ENCODE assay signal across 13 cellular contexts in the genomic region with DNA sequence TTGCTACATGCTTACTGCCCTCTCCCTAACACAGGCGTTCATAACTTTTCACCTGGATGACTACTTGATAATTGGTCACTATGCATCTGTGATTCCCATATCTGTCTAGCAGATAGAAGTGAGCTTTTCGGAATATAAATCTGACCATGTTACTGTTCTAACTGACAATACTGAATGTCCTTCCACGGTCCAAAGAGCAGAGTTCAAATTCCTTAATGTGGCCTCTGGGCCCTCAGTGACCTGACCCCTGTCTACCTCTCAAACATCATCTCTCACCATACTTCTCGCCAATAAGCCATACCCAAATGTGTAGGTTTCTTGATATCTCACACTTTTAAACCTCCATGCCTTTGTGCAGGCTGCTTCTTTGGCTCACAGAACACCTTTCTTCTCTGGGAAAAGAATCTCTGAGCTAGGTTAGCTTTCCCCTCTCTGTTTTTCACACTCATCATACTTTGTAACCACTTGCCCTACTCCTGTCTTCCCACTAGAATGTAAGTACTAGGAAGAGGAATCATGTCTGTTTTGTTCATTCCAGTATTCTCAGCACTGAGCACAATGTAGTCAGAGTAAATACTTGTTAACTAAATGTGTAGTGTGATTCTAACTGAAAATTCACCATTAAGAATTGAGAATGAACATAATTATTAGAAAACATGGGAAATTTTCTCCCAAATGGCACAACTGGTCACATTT. TPM values are rescaled to one million over a fixed set of nuclear protein-coding genes. Genes with fewer than 3 reads are reported as not detected.
DNase-seq lines count a peak whose midpoint lies in the region; ATAC-seq and TF ChIP-seq lines count a peak whose summit lies in the region.
"Had no signal": no experiment of that assay in that cellular context is flagged by ENCODE, and none has a peak within 500 bp of the region (broad histone marks: within the 10 kb centered on the region; RNA-seq: fewer than 3 reads in every experiment).

No MANE protein-coding gene starts in this region.

- no peak overlapping the region for H3K4me3 Mint-ChIP-seq in activated CD4-positive, alpha-beta memory T cell treated with anti-CD3 and anti-CD28 coated beads for 36 hours
- H3K4me3 Mint-ChIP-seq in activated T-cell treated with anti-CD3 and anti-CD28 coated beads, Interleukin-2, amount 50 U/mL, for 4 hours: no peak overlapping the region
- H3K4me3 Mint-ChIP-seq: activated naive CD4-positive, alpha-beta T cell treated with anti-CD3 and anti-CD28 coated beads for 36 hours; T-cell had no signal

- no peaks in the 10 kb centered on the region for H3K9me3 Mint-ChIP-seq in activated CD4-positive, alpha-beta memory T cell treated with anti-CD3 and anti-CD28 coated beads for 36 hours
- no peaks in the 10 kb centered on the region for H3K9me3 Mint-ChIP-seq in activated T-cell treated with anti-CD3 and anti-CD28 coated beads, Interleukin-2, amount 50 U/mL, for 4 hours
- H3K9me3 Mint-ChIP-seq: activated naive CD4-positive, alpha-beta T cell treated with anti-CD3 and anti-CD28 coated beads for 36 hours; T-cell had no signal

- ATAC-seq in GM19397 (IDR thresholded peaks at IDR 0.05; ENCODE audit: unreplicated experiment) (peak; percentile 26), HG02981 (IDR thresholded peaks at IDR 0.05; ENCODE audit: unreplicated experiment) (peak; percentile 24)
- no peak for ATAC-seq in activated T-cell treated with anti-CD3 and anti-CD28 coated beads, Interleukin-2, amount 50 U/mL, for 4 hours
- ATAC-seq: lower lobe of right lung had no signal

- H3K9me3 ChIP-seq in sigmoid colon: no peaks in the 10 kb centered on the region
- H3K9me3 ChIP-seq: lower lobe of right lung, thoracic aorta had no signal

- no peaks in the 10 kb centered on the region for H3K36me3 Mint-ChIP-seq in activated CD4-positive, alpha-beta memory T cell treated with anti-CD3 and anti-CD28 coated beads for 36 hours
- H3K36me3 Mint-ChIP-seq in activated T-cell treated with anti-CD3 and anti-CD28 coated beads, Interleukin-2, amount 50 U/mL, for 4 hours (ENCODE audit: insufficient read depth): peaks cover 8% of the 10 kb centered on the region

- no peak for TF ChIP-seq POLR2A in sigmoid colon (IDR thresholded peaks at IDR 0.05)

- no peak overlapping the region for H3K27ac ChIP-seq in sigmoid colon
- H3K27ac ChIP-seq: C4-2B, lower lobe of right lung had no signal

- peaks cover 21% of the 10 kb centered on the region for H3K4me1 Mint-ChIP-seq in activated CD4-positive, alpha-beta memory T cell treated with anti-CD3 and anti-CD28 coated beads for 36 hours (ENCODE audit: low read depth)
- peaks cover 12% of the 10 kb centered on the region for H3K4me1 Mint-ChIP-seq in activated T-cell treated with anti-CD3 and anti-CD28 coated beads, Interleukin-2, amount 50 U/mL, for 4 hours (ENCODE audit: low read depth)

- H3K27me3 ChIP-seq in sigmoid colon: no peaks in the 10 kb centered on the region

- H3K27me3 Mint-ChIP-seq in activated CD4-positive, alpha-beta memory T cell treated with anti-CD3 and anti-CD28 coated beads for 36 hours: no peaks in the 10 kb centered on the region
- no peaks in the 10 kb centered on the region for H3K27me3 Mint-ChIP-seq in activated T-cell treated with anti-CD3 and anti-CD28 coated beads, Interleukin-2, amount 50 U/mL, for 4 hours (ENCODE audit: low read depth)
- H3K27me3 Mint-ChIP-seq: T-cell had no signal

- intact Hi-C loops in activated CD4-positive, alpha-beta memory T cell treated with anti-CD3 and anti-CD28 coated beads for 36 hours (cut with micrococcal nuclease): loop anchor here (2.0 to 10.0 kb wide), 2 partner anchors 59 to 201 kb away; a partner anchor contains a TSS
- intact Hi-C loops in sigmoid colon (cut with DNase I): no loop called here

- in situ Hi-C loops in ACHN (cut with HindIII; ENCODE audit: low pct_ligation_motif_present, low pct_unique_long_range_greater_than_20kb, low sequenced_read_pairs): no loop called here

- H3K36me3 ChIP-seq in sigmoid colon: no peaks in the 10 kb centered on the region
- H3K36me3 ChIP-seq: lower lobe of right lung, thoracic aorta had no signal

- CTCF ChIA-PET in activated CD4-positive, alpha-beta memory T cell treated with anti-CD3 and anti-CD28 coated beads for 36 hours (lab: Charles Lee): no interaction called here

- TF ChIP-seq EP300 in sigmoid colon (IDR thresholded peaks at IDR 0.05): no peak

- DNase-seq in ACHN: peak; percentile 17
- no peak for DNase-seq in activated CD4-positive, alpha-beta memory T cell treated with anti-CD3 and anti-CD28 coated beads for 36 hours
- DNase-seq in NCI-H2196 (lab: John Stamatoyannopoulos, UW; ENCODE audit: unreplicated experiment): no peak
- no peak for DNase-seq in activated T-cell treated with anti-CD3 and anti-CD28 coated beads, Interleukin-2, amount 50 U/mL, for 4 hours
- no peak for DNase-seq in sigmoid colon
- no peak for DNase-seq in stimulated activated CD4-positive, alpha-beta T cell treated with anti-CD3 and anti-CD28 coated beads, Interleukin-4, amount 100 ng/mL, for 1 hour
- DNase-seq: lower lobe of right lung, T-cell had no signal

- H3K4me3 ChIP-seq in sigmoid colon: no peak overlapping the region
- H3K4me3 ChIP-seq: lower lobe of right lung, thoracic aorta had no signal

- peaks cover 0 to 5% (median 0%) of the 10 kb centered on the region in 4 donors for H3K4me1 ChIP-seq in sigmoid colon
- H3K4me1 ChIP-seq: lower lobe of right lung had no signal

- TF ChIP-seq CTCF in sigmoid colon (IDR thresholded peaks at IDR 0.05): no peak

- 92% methylated on average over 4 of the region's 4 CpGs for WGBS in sigmoid colon, 2 donors

- POLR2A ChIA-PET in activated CD4-positive, alpha-beta memory T cell treated with anti-CD3 and anti-CD28 coated beads for 36 hours (lab: Charles Lee): no interaction called here

- H3K27ac Mint-ChIP-seq in activated CD4-positive, alpha-beta memory T cell treated with anti-CD3 and anti-CD28 coated beads for 36 hours: peak overlapping the region; percentile 30
- H3K27ac Mint-ChIP-seq: activated naive CD4-positive, alpha-beta T cell treated with anti-CD3 and anti-CD28 coated beads for 36 hours had no signal

RNA-seq across cellular contexts. Expression of a gene that starts 39.2 kb away (rescaled TPM):
- under 1 TPM in 1 of 2 experiments, not detected in 1; 0.33 TPM for total RNA-seq in activated CD4-positive, alpha-beta memory T cell treated with anti-CD3 and anti-CD28 coated beads for 36 hours
- total RNA-seq in activated T-cell treated with anti-CD3 and anti-CD28 coated beads, Interleukin-2, amount 50 U/mL, for 4 hours: under 1 TPM in 1 of 3 donors, not detected in 2; 0.14 TPM
- total RNA-seq in sigmoid colon: 1 to 10 TPM in 3 of 4 donors, under 1 TPM in 1; 0.41 to 5.5 (median 1.8) TPM
- under 1 TPM in 2 of 3 donors, not detected in 1; 0.58 to 0.69 TPM for polyA plus RNA-seq in sigmoid colon
- total RNA-seq: activated naive CD4-positive, alpha-beta T cell treated with anti-CD3 and anti-CD28 coated beads for 36 hours had no signal

Comparison
In these comparisons a context has a peak if more than half of its experiments do, and no peak if none do; other contexts are left out.
1. ATAC-seq: peak in GM19397 (single experiment) and HG02981 (single experiment); none in activated T-cell treated with anti-CD3 and anti-CD28 coated beads, Interleukin-2, amount 50 U/mL, for 4 hours (0 of 2).